9 cellular contexts compared by ENCODE assay signal in genomic region chr1:224076407-224076806, GRCh38.
"Had no signal": no experiment of that assay in that cellular context is flagged by ENCODE, and none has a peak within 500 bp of the region (broad histone marks: within the 10 kb centered on the region; RNA-seq: fewer than 3 reads in every experiment).

No MANE protein-coding gene starts in this region.

- H3K27ac Mint-ChIP-seq: HFFc6 had no signal

- H3K4me3 Mint-ChIP-seq: HFFc6 had no signal

- H3K9me3 Mint-ChIP-seq: HFFc6 had no signal

- DNase-seq: GM23248, GOT3, H7, HFFc6, IMR-90, KG1 had no signal

- ATAC-seq: HCT116, K562 had no signal

- FAIRE-seq: HTR-8/SVneo, K562 had no signal
